22 cellular contexts compared by ENCODE assay signal in the genomic region with DNA sequence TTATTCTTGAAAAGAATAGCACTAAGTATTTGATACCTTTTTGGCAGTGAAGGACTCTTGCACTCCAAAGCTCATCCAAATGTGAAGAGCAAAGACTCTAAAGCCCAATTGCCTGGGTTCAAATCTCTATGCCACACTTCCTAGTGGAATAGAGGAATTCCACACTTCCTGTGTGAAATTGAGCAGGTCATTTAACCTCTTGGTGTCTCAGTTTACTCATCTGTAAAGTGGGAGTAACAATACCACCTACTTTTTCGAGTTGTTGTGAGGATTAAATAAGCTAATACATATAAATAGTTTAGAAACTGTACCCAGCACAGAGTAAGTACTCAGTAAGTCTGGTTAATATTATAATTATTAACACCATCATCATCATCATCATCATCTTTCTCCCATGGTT.
"Had no signal": no experiment of that assay in that cellular context is flagged by ENCODE, and none has a peak within 500 bp of the region (broad histone marks: within the 10 kb centered on the region; RNA-seq: fewer than 3 reads in every experiment).

No MANE protein-coding gene starts in this region.

- ATAC-seq: esophagus mucosa, gastrocnemius medialis, heart right ventricle, left cardiac atrium, left lung, left ventricle myocardium superior, lower lobe of right lung, mucosa of descending colon had no signal

- FAIRE-seq: colon, islet of Langerhans, keratinocyte had no signal

- H3K27ac ChIP-seq: dorsolateral prefrontal cortex, epithelial cell of prostate, esophagus squamous epithelium, gastrocnemius medialis, heart right ventricle, left lung, lower lobe of right lung had no signal

- H3K4me3 ChIP-seq: coronary artery, dorsolateral prefrontal cortex, esophagus squamous epithelium, gastrocnemius medialis, heart right ventricle, left lung, lower lobe of right lung, mucosa of descending colon had no signal

- H3K36me3 ChIP-seq: esophagus squamous epithelium, gastrocnemius medialis, heart right ventricle, left lung, lower lobe of right lung had no signal

- H3K4me1 ChIP-seq: gastrocnemius medialis, lower lobe of right lung had no signal

- DNase-seq: dorsolateral prefrontal cortex; effector CD4-positive, alpha-beta T cell; effector memory CD4-positive, alpha-beta T cell; erythroblast; esophagus squamous epithelium; foreskin melanocyte; gastrocnemius medialis; glutamatergic neuron; heart right ventricle; hippocampal formation; left cardiac atrium; left lung; left ventricle myocardium superior; lower lobe of right lung; mucosa of descending colon; naive B cell had no signal

- H3K27me3 ChIP-seq: dorsolateral prefrontal cortex, esophagus squamous epithelium, gastrocnemius medialis, heart right ventricle, left lung had no signal

- H3K9me3 ChIP-seq: esophagus squamous epithelium, gastrocnemius medialis, heart right ventricle, left lung, lower lobe of right lung, mucosa of descending colon had no signal
